Comparison of ENCODE assay signal across 8 cellular contexts in the genomic region with DNA sequence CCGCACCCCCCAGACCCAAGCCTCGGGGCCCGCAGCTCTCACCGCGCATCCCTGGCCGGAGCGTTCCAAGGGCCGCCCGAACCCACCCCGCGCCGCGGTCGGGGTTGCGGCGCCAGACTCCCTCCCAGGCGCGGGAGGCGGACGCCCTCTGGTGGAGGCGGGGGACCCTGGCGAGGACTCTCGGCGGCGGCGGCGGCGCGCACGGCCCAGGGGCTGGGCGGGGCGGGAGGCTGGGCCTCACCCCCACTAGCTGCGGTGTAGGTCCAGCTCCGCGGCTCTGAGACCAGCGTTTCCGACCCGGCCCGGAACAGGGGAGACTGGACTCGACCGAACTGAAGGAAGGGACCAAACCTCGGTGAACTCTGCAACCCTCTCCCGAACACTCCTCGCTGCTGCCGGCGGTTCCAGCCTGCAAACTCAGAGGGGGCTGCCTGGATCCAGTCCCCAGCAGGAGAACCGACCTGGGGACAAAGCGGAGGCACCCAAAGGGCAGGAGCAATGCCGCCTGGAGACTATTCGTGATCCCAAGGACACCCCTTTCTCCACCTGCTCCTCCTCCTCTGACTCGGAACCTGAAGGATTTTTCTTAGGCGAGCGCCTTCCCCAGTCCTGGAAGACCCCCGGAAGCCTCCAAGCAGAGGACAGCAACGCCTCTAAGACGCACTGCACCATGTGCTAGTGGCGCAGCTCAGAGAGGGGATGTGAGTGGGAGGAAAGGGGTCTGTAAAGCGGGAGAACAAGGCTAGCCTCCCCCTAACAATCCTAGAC. TPM values are rescaled to one million over a fixed set of nuclear protein-coding genes. Genes with fewer than 3 reads are reported as not detected.
DNase-seq lines count a peak whose midpoint lies in the region; ATAC-seq and TF ChIP-seq lines count a peak whose summit lies in the region.

No MANE protein-coding gene starts in this region.

- no peak for TF ChIP-seq EP300 in esophagus muscularis mucosa (IDR thresholded peaks at IDR 0.05)

- peak; percentile 80 to 93 for DNase-seq in Caco-2
- DNase-seq in PC-3: peak; percentile 85
- DNase-seq in activated T-cell treated with anti-CD3 and anti-CD28 coated beads, Interleukin-2, amount 50 U/mL, for 48 hours: peak; percentile 92 to 94
- DNase-seq in esophagus muscularis mucosa (ENCODE audit: extremely low spot score): peak; percentile 94
- peak; percentile 85 for DNase-seq in myocyte (ENCODE audit: low read depth)
- DNase-seq in stimulated activated CD8-positive, alpha-beta memory T cell treated with anti-CD3 and anti-CD28 coated beads, Interleukin-7, amount 100 ng/mL, for 4 hours (ENCODE audit: low read depth in 2 of 2): peak; percentile 72 to 80

- BruUV-seq in Caco-2 (replicated peaks; lab: Mats Ljungman, UMichigan) (no TSS peak), PC-3 (replicated peaks; lab: Mats Ljungman, UMichigan) (TSS peak; percentile 87)

- H3K4me1 Mint-ChIP-seq in Caco-2 (ENCODE audit: low read depth, unreplicated experiment): peaks cover 9% of the 10 kb centered on the region

- H3K27ac ChIP-seq in HUES48 (ENCODE audit: low read depth, low read length): peak overlapping the region; percentile 80
- H3K27ac ChIP-seq in PC-3 (ENCODE audit: low read length): peak overlapping the region; percentile 51
- peak overlapping the region; percentile 92 to 96 (median 94) for H3K27ac ChIP-seq in esophagus muscularis mucosa (replicated peaks in 1 of 4)

- no peaks in the 10 kb centered on the region for H3K9me3 Mint-ChIP-seq in Caco-2 (ENCODE audit: unreplicated experiment)

- H3K4me1 ChIP-seq in Caco-2 (peaks cover 7% of the 10 kb centered on the region; the same call in 1 of the 2 replicates), HUES48 (ENCODE audit: control insufficient read depth, insufficient read depth, low read length) (0 out of 2 replicates have a peak, but pooled peaks cover 6% of the 10 kb centered on the region), PC-3 (ENCODE audit: insufficient read depth, low read length) (peaks cover 18% of the 10 kb centered on the region), esophagus muscularis mucosa (peaks cover 39 to 74% (median 54%) of the 10 kb centered on the region in 4 donors)

- H3K9ac ChIP-seq in HUES48 (ENCODE audit: low read depth, low read length): 0 out of 2 replicates have a peak overlapping the region, but pooled peaks have one; percentile 1
- peak overlapping the region; percentile 96 for H3K9ac ChIP-seq in PC-3 (ENCODE audit: low read length)

- H3K36me3 ChIP-seq in Caco-2 (ENCODE audit: control insufficient read depth, insufficient read depth, low read length) (peaks cover 2% of the 10 kb centered on the region), HUES48 (ENCODE audit: control insufficient read depth, insufficient read depth, low read length) (peaks cover 29% of the 10 kb centered on the region), PC-3 (ENCODE audit: low read depth, low read length) (peaks cover 25% of the 10 kb centered on the region), esophagus muscularis mucosa (peaks cover 17 to 56% (median 28%) of the 10 kb centered on the region in 4 donors)

- intact Hi-C loops in Caco-2 (cut with micrococcal nuclease; ENCODE audit: unreplicated experiment): loop anchor here (2.0 to 5.0 kb wide), 2 partner anchors 61 to 134 kb away; a partner anchor contains a TSS
- intact Hi-C loops in PC-3 (cut with micrococcal nuclease): loop anchor here (1.0 to 10.0 kb wide), 5 partner anchors 52 to 438 kb away; a partner anchor contains a TSS
- intact Hi-C loops in esophagus muscularis mucosa (cut with DNase I): loop anchor here (2.0 to 10.0 kb wide), 2 partner anchors 134 to 778 kb away; a partner anchor contains a TSS

- H2AFZ ChIP-seq in PC-3 (ENCODE audit: low read length): peak overlapping the region; percentile 90

- peak overlapping the region; percentile 86 for H3K4me3 ChIP-seq in Caco-2 (ENCODE audit: low read depth, low read length)
- H3K4me3 ChIP-seq in HUES48 (ENCODE audit: low read depth, low read length): peak overlapping the region; percentile 86
- peak overlapping the region; percentile 89 for H3K4me3 ChIP-seq in PC-3 (ENCODE audit: low read length)
- peak overlapping the region; percentile 69 to 91 (median 76) for H3K4me3 ChIP-seq in esophagus muscularis mucosa

- H3K27me3 ChIP-seq in Caco-2 (replicated peaks; ENCODE audit: control insufficient read depth, insufficient read depth, low read length): no peaks in the 10 kb centered on the region
- peaks cover 42% of the 10 kb centered on the region for H3K27me3 ChIP-seq in HUES48 (ENCODE audit: control insufficient read depth, insufficient read depth, low read length)
- H3K27me3 ChIP-seq in PC-3 (ENCODE audit: low read length): no peaks in the 10 kb centered on the region
- H3K27me3 ChIP-seq in esophagus muscularis mucosa: no peaks in the 10 kb centered on the region

- H3K4me2 ChIP-seq in PC-3 (ENCODE audit: low read length): peak overlapping the region; percentile 94

- peak overlapping the region; percentile 98 for H3K27ac Mint-ChIP-seq in Caco-2 (ENCODE audit: unreplicated experiment)

- no peaks in the 10 kb centered on the region for H4K20me1 ChIP-seq in PC-3 (ENCODE audit: low read length)

- TF ChIP-seq POLR2A in esophagus muscularis mucosa (IDR thresholded peaks at IDR 0.05; ENCODE audit: low read depth): no peak

- POLR2A ChIA-PET in Caco-2 (lab: Charles Lee): interaction anchor here (0.6 to 1.5 kb wide), 4 partner anchors 53 to 418 kb away, joined by 4 to 10 read pairs (median 6); a partner anchor contains a TSS
- POLR2A ChIA-PET in PC-3 (lab: Charles Lee; ENCODE audit: unreplicated experiment): interaction anchor here (0.6 kb wide), 1 partner anchor 110 kb away, joined by 3 read pairs; no protein-coding TSS in a partner anchor

- no peaks in the 10 kb centered on the region for H3K9me2 ChIP-seq in PC-3 (replicated peaks; ENCODE audit: low read length)

- no peaks in the 10 kb centered on the region for H3K9me3 ChIP-seq in Caco-2
- no peaks in the 10 kb centered on the region; the same call in 1 of the 2 replicates for H3K9me3 ChIP-seq in HUES48 (ENCODE audit: control insufficient read depth, insufficient read depth, low read length)
- no peaks in the 10 kb centered on the region for H3K9me3 ChIP-seq in PC-3 (ENCODE audit: low read length)
- H3K9me3 ChIP-seq in esophagus muscularis mucosa: no peaks in the 10 kb centered on the region

- H3K4me3 Mint-ChIP-seq in Caco-2 (ENCODE audit: unreplicated experiment): peak overlapping the region; percentile 89

- CTCF ChIA-PET in Caco-2 (lab: Charles Lee): interaction anchor here (0.5 to 2.6 kb wide), 22 partner anchors 8 to 453 kb away, joined by 3 to 23 read pairs (median 4); a partner anchor contains a TSS
- CTCF ChIA-PET in PC-3 (lab: Charles Lee): interaction anchor here (0.5 to 1.2 kb wide), 6 partner anchors 53 to 665 kb away, joined by 3 to 6 read pairs (median 3); a partner anchor contains a TSS

- H3K27me3 Mint-ChIP-seq in Caco-2 (ENCODE audit: insufficient read depth, unreplicated experiment): no peaks in the 10 kb centered on the region

- peak; percentile 67 to 81 for TF ChIP-seq CTCF in Caco-2 (IDR thresholded peaks at IDR 0.05; ENCODE audit: insufficient read depth in 1 of 2, low read depth in 1 of 2, low read length in 1 of 2, severe bottlenecking in 1 of 2, unreplicated experiment in 1 of 2)
- peak; percentile 62 for TF ChIP-seq CTCF in PC-3 (conservative IDR thresholded peaks at IDR 0.05; ENCODE audit: low read depth, low read length)
- TF ChIP-seq CTCF in esophagus muscularis mucosa (IDR thresholded peaks at IDR 0.05): peak; percentile 85 to 95 (median 90)

- peaks cover 51% of the 10 kb centered on the region for H3K36me3 Mint-ChIP-seq in Caco-2 (ENCODE audit: insufficient read depth, unreplicated experiment)

- H3F3A ChIP-seq in PC-3 (ENCODE audit: low read length, unreplicated experiment): no peaks in the 10 kb centered on the region

- 2% methylated on average over 12 of the region's 58 CpGs for WGBS in esophagus muscularis mucosa

- ATAC-seq in GM21360 (IDR thresholded peaks at IDR 0.05; ENCODE audit: unreplicated experiment) (peak; percentile 55), PC-3 (peak; percentile 83)

- H3K79me2 ChIP-seq in PC-3 (ENCODE audit: low read length): peaks cover 21% of the 10 kb centered on the region

RNA-seq across cellular contexts. Expression of a gene that starts 0.9 kb away (rescaled TPM):
- total RNA-seq in Caco-2 (2022) (224 and 260 TPM in 2 replicates), PC-3 (2014; rRNA removed) (142 and 162 TPM in 2 replicates), esophagus muscularis mucosa (100 to 1,000 TPM in 2 of 4 donors, 10 to 100 TPM in 2; 52.1 to 117 (median 86.9) TPM), myocyte (101 and 115 TPM in 2 replicates)
- 210 TPM for polyA plus RNA-seq in myocyte (2012)

RNA-seq across cellular contexts. Expression of a gene that starts 6.1 kb away (rescaled TPM):
- 1.8 and 2.8 TPM in 2 replicates for total RNA-seq in Caco-2 (2022)
- total RNA-seq in PC-3 (2014; rRNA removed): 0.26 and 1.7 TPM in 2 replicates
- 1 to 10 TPM; 2.1 to 5.8 (median 4.1) TPM for total RNA-seq in esophagus muscularis mucosa
- total RNA-seq in myocyte: 1.3 and 3.5 TPM in 2 replicates
- polyA plus RNA-seq in myocyte (2012): 1.2 TPM

RNA-seq across cellular contexts. Expression of a gene that starts 6.9 kb away (rescaled TPM):
- 4.1 and 4.3 TPM in 2 replicates for total RNA-seq in Caco-2 (2022)
- total RNA-seq in PC-3 (2014; rRNA removed): 3.9 and 4.3 TPM in 2 replicates
- 1 to 10 TPM; 5.0 to 9.9 (median 6.7) TPM for total RNA-seq in esophagus muscularis mucosa
- total RNA-seq in myocyte: 2.0 and 3.5 TPM in 2 replicates
- 4.0 TPM for polyA plus RNA-seq in myocyte (2012)

RNA-seq across cellular contexts. Expression of a gene that starts 39.4 kb away (rescaled TPM):
- total RNA-seq in Caco-2 (2022): 8.9 and 12.2 TPM in 2 replicates
- total RNA-seq in PC-3 (2014; rRNA removed): not detected in 2 replicates
- 1 to 10 TPM in 1 of 4 donors, under 1 TPM in 2, not detected in 1; 0.83 to 1.1 (median 0.92) TPM for total RNA-seq in esophagus muscularis mucosa
- total RNA-seq in myocyte: not detected in 2 replicates
- polyA plus RNA-seq in myocyte (2012): not detected

RNA-seq across cellular contexts. Expression of a gene that starts 51.2 kb away (rescaled TPM):
- total RNA-seq in Caco-2 (2022) (3.8 and 3.9 TPM in 2 replicates), PC-3 (2014; rRNA removed) (4.2 and 5.5 TPM in 2 replicates), esophagus muscularis mucosa (10 to 100 TPM; 24.2 to 46.7 (median 33.1) TPM), myocyte (6.4 and 10.6 TPM in 2 replicates)
- polyA plus RNA-seq in myocyte (2012): 13.6 TPM

Comparison
In these comparisons a context has a peak if more than half of its experiments do, and no peak if none do; other contexts are left out.
1. Peak in every context shown above with its lines: DNase-seq, ATAC-seq, H3K4me3 ChIP-seq and H3K27ac ChIP-seq.